In genomic region chr1:236159704-236160539, GRCh38 we compare ENCODE assay signal across 1 cellular context.
A peak's percentile ranks its signal among the peaks of the same experiment; 100 is the strongest.
TF ChIP-seq lines count a peak whose summit lies in the region.

No MANE protein-coding gene starts in this region.

TF ChIP-seq in GM12878, 131 proteins besides CTCF, POLR2A, EP300 and RAD21 (continued from another document):
- no peak for TF ChIP-seq REST (IDR thresholded peaks at IDR 0.05; ENCODE audit: low read depth, low read length)
- peak; percentile 73 for TF ChIP-seq CUX1 (IDR thresholded peaks at IDR 0.05; ENCODE audit: insufficient replicate concordance, low read depth, low read length)
- TF ChIP-seq CBFB (IDR thresholded peaks at IDR 0.05; ENCODE audit: low read depth): peak; percentile 79
- peak; percentile 85 for TF ChIP-seq DPF2 (IDR thresholded peaks at IDR 0.05)
- no peak for TF ChIP-seq ZNF622 (IDR thresholded peaks at IDR 0.05)
- TF ChIP-seq IRF4 (IDR thresholded peaks at IDR 0.05; ENCODE audit: low read depth, low read length): no peak; the same call in 1 of the 2 replicates
- no peak for TF ChIP-seq BRCA1 (IDR thresholded peaks at IDR 0.05; ENCODE audit: low read depth, low read length)
- peak; percentile 71; the same call in 1 of the 2 replicates for TF ChIP-seq FOXM1 (IDR thresholded peaks at IDR 0.05; ENCODE audit: low read depth, low read length)
- TF ChIP-seq RFX5 (IDR thresholded peaks at IDR 0.05; ENCODE audit: low read depth, low read length): no peak
- TF ChIP-seq TARDBP (IDR thresholded peaks at IDR 0.05; ENCODE audit: borderline replicate concordance): 0 out of 2 replicates have a peak, but pooled peaks have one; percentile 60
- no peak; the same call in 1 of the 2 replicates for TF ChIP-seq STAT3 (IDR thresholded peaks at IDR 0.05; ENCODE audit: low read depth, low read length)
- 0 out of 2 replicates have a peak, but pooled peaks have one; percentile 12 for TF ChIP-seq ZSCAN29 (IDR thresholded peaks at IDR 0.05)
- peak; percentile 52 for TF ChIP-seq SP1 (IDR thresholded peaks at IDR 0.05; ENCODE audit: low read depth, low read length)
- no peak for TF ChIP-seq SMAD1 (IDR thresholded peaks at IDR 0.05; ENCODE audit: low read depth, partially characterized antibody)
- 0 out of 2 replicates have a peak, but pooled peaks have one; percentile 27 for TF ChIP-seq STAT1 (conservative IDR thresholded peaks at IDR 0.05)
- peak; percentile 91 for TF ChIP-seq ATF7 (IDR thresholded peaks at IDR 0.05; ENCODE audit: low read depth)
- peak; percentile 62 for TF ChIP-seq MTA3 (IDR thresholded peaks at IDR 0.05; ENCODE audit: borderline replicate concordance, low read length)
- 0 out of 2 replicates have a peak, but pooled peaks have one; percentile 24 for TF ChIP-seq SIN3A (IDR thresholded peaks at IDR 0.05; ENCODE audit: low read depth, low read length)
- TF ChIP-seq TCF3 (IDR thresholded peaks at IDR 0.05; ENCODE audit: borderline replicate concordance, insufficient read depth, low read depth, low read length): peak; percentile 90
- TF ChIP-seq ATF3 (IDR thresholded peaks at IDR 0.05; ENCODE audit: borderline replicate concordance, extremely low read depth, low read depth, low read length): no peak
- peak; percentile 43 for TF ChIP-seq HDGF (IDR thresholded peaks at IDR 0.05)
- TF ChIP-seq CEBPB (IDR thresholded peaks at IDR 0.05; ENCODE audit: borderline replicate concordance in 1 of 2, low read depth in 2 of 2, low read length in 2 of 2): peak; percentile 44 to 87; a peak in 3 of 4 replicates
- peak; percentile 16; the same call in 1 of the 2 replicates for TF ChIP-seq MYB (IDR thresholded peaks at IDR 0.05; ENCODE audit: borderline replicate concordance, low read depth, low read length)
- peak; percentile 95 to 96 for TF ChIP-seq IKZF2 (IDR thresholded peaks at IDR 0.05)
- peak; percentile 93 for TF ChIP-seq SMARCA5 (IDR thresholded peaks at IDR 0.05)
- TF ChIP-seq RUNX3 (IDR thresholded peaks at IDR 0.05; ENCODE audit: low read length): peak; percentile 84
- TF ChIP-seq KLF5 (IDR thresholded peaks at IDR 0.05; ENCODE audit: partially characterized antibody): peak; percentile 93
- peak; percentile 72 for TF ChIP-seq NR2C1 (IDR thresholded peaks at IDR 0.05)
